Comparison of ENCODE assay signal across 12 cellular contexts in the genomic region with DNA sequence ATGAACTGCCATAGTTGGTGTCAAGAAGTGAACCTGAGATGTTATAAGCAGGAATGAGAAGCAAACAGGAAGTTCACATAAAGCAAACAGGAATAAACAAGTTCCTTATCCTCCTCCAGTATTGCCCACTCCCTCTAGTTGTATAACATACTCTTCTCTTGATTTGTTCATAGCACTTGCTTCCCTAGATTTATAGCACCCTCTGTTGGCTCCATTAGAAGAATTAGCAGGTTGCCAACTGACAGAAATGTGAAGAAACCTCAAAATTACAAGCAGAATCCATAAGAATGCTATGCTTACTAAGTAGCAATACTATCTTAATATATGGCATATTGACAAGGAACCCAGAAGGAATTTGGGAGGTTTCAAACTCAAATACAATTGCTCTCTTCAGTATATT.
DNase-seq lines count a peak whose midpoint lies in the region; ATAC-seq, FAIRE-seq and TF ChIP-seq lines count a peak whose summit lies in the region.
"Had no signal": no experiment of that assay in that cellular context is flagged by ENCODE, and none has a peak within 500 bp of the region (broad histone marks: within the 10 kb centered on the region; RNA-seq: fewer than 3 reads in every experiment).

No MANE protein-coding gene starts in this region.

- H3K79me2 ChIP-seq in neural progenitor cell (ENCODE audit: low read depth): no peaks in the 10 kb centered on the region

- H3K4me3 ChIP-seq in bronchial epithelial cell (ENCODE audit: low read depth, low read length): no peak overlapping the region
- no peak overlapping the region for H3K4me3 ChIP-seq in neural progenitor cell
- H3K4me3 ChIP-seq: thoracic aorta had no signal

- no peak overlapping the region for H3K4me3 Mint-ChIP-seq in neural progenitor cell

- DNase-seq in NCI-H2029 treated with DMSO at 0.1 percent for 48 hours (lab: John Stamatoyannopoulos, UW) (peak; percentile 5), NCI-H2029 (lab: John Stamatoyannopoulos, UW) (no peak), NAMALWA (ENCODE audit: low spot score) (peak; percentile 9), bronchial epithelial cell (ENCODE audit: low read depth) (peak; percentile 58), neural progenitor cell (ENCODE audit: low spot score) (peak; percentile 38), retina (no peak)
- no peak for DNase-seq in activated naive CD4-positive, alpha-beta T cell (lab: John Stamatoyannopoulos, UW)
- DNase-seq: AML-193; stimulated activated CD4-positive, alpha-beta T cell treated with anti-CD3 and anti-CD28 coated beads, Interleukin-2, amount 100 ng/mL, for 24 hours had no signal

- H3K36me3 ChIP-seq in bronchial epithelial cell (ENCODE audit: control insufficient read depth, insufficient read depth, low read length) (no peaks in the 10 kb centered on the region), neural progenitor cell (no peaks in the 10 kb centered on the region)
- H3K36me3 ChIP-seq: thoracic aorta had no signal

- no peak for FAIRE-seq in bronchial epithelial cell (lab: Jason Lieb, UNC)
- FAIRE-seq: GM18507 had no signal

- no peaks in the 10 kb centered on the region for H4K20me1 ChIP-seq in neural progenitor cell (ENCODE audit: low read depth)

- H3K4me1 Mint-ChIP-seq in neural progenitor cell: no peaks in the 10 kb centered on the region

- no peaks in the 10 kb centered on the region for H3K4me1 ChIP-seq in neural progenitor cell

- ATAC-seq in GM21515 (IDR thresholded peaks at IDR 0.05; ENCODE audit: unreplicated experiment): no peak

- no peak overlapping the region for H3K9ac ChIP-seq in neural progenitor cell

- H3K4me2 ChIP-seq in neural progenitor cell: no peak overlapping the region

- TF ChIP-seq CTCF in bronchial epithelial cell (IDR thresholded peaks at IDR 0.05; ENCODE audit: insufficient read depth, low read length, severe bottlenecking): no peak
- TF ChIP-seq CTCF in neural progenitor cell (IDR thresholded peaks at IDR 0.05): peak; percentile 57

- H3K36me3 Mint-ChIP-seq in neural progenitor cell: no peaks in the 10 kb centered on the region

- H3K9me3 ChIP-seq in neural progenitor cell (ENCODE audit: low read depth): no peaks in the 10 kb centered on the region
- H3K9me3 ChIP-seq: thoracic aorta had no signal

- H3F3A ChIP-seq in neural progenitor cell (ENCODE audit: low read depth): no peaks in the 10 kb centered on the region

- no peaks in the 10 kb centered on the region for H3K9me3 Mint-ChIP-seq in neural progenitor cell

- H3K27me3 ChIP-seq in bronchial epithelial cell (ENCODE audit: control insufficient read depth, insufficient read depth, low read length) (no peaks in the 10 kb centered on the region), neural progenitor cell (no peaks in the 10 kb centered on the region)

- no peak overlapping the region for H3K27ac Mint-ChIP-seq in neural progenitor cell

- no peak overlapping the region for H3K27ac ChIP-seq in neural progenitor cell
- H3K27ac ChIP-seq: thoracic aorta had no signal

- no peaks in the 10 kb centered on the region for H3K27me3 Mint-ChIP-seq in neural progenitor cell (ENCODE audit: insufficient read depth, low read depth)

- H2AFZ ChIP-seq in neural progenitor cell (replicated peaks): no peak overlapping the region

Comparison
In these comparisons a context has a peak if more than half of its experiments do, and no peak if none do; other contexts are left out.
1. DNase-seq: peak in NCI-H2029 treated with DMSO at 0.1 percent for 48 hours (single experiment), NAMALWA (single experiment), bronchial epithelial cell (single experiment) and neural progenitor cell (single experiment); none in NCI-H2029 (single experiment), activated naive CD4-positive, alpha-beta T cell (0 of 4) and retina (single experiment).